Comparison of ENCODE assay signal across 17 cellular contexts in the genomic region with DNA sequence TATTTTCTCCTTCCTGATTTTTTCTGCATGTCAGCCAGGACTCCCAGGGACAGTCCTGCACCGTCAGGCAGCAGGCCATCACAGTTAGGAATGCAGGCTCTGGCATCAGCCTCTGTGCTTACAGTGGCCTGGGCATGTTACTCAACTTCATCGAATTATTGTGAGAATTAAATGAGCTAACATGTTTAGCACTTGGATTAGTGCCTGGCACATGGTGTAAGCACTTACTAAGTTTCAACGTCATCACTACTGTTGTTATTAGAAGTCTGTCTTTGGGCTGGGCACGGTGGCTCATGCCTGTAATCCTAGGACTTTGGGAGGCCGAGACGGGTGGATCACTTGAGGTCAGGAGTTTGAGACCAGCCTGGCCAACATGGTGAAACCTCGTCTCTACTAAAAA. TPM values are rescaled to one million over a fixed set of nuclear protein-coding genes. Genes with fewer than 3 reads are reported as not detected.
DNase-seq lines count a peak whose midpoint lies in the region; ATAC-seq, FAIRE-seq and TF ChIP-seq lines count a peak whose summit lies in the region.
"Had no signal": no experiment of that assay in that cellular context is flagged by ENCODE, and none has a peak within 500 bp of the region (broad histone marks: within the 10 kb centered on the region; RNA-seq: fewer than 3 reads in every experiment).

No MANE protein-coding gene starts in this region.

- TF ChIP-seq CTCF in WERI-Rb-1 (IDR thresholded peaks at IDR 0.05; ENCODE audit: low read depth, low read length): no peak
- TF ChIP-seq CTCF in foreskin fibroblast (IDR thresholded peaks at IDR 0.05; ENCODE audit: low read depth, low read length): no peak
- TF ChIP-seq CTCF in psoas muscle (IDR thresholded peaks at IDR 0.05): no peak

- FAIRE-seq in frontal cortex (lab: Jason Lieb, UNC): no peak

- H3K4me3 ChIP-seq in WERI-Rb-1 (ENCODE audit: low read depth, low read length) (no peak overlapping the region), foreskin fibroblast (ENCODE audit: low read depth in 1 of 2, low read length in 2 of 2) (no peak overlapping the region), psoas muscle (no peak overlapping the region)
- H3K4me3 ChIP-seq in effector memory CD4-positive, alpha-beta T cell (ENCODE audit: insufficient read depth, low read depth, low read length, poor library complexity, severe bottlenecking): no peak overlapping the region
- H3K4me3 ChIP-seq: SJSA1 had no signal

- intact Hi-C loops in psoas muscle (cut with DNase I): loop anchor here in 1 of 2 donors (10.0 kb wide), 1 partner anchor 105 kb away; no protein-coding TSS in a partner anchor

- H3K36me3 ChIP-seq in WERI-Rb-1 (peaks cover 46% of the 10 kb centered on the region), psoas muscle (ENCODE audit: insufficient read depth in 1 of 2, low read depth in 1 of 2) (peaks cover 3 to 65% of the 10 kb centered on the region in 2 donors)
- no peaks in the 10 kb centered on the region for H3K36me3 ChIP-seq in effector memory CD4-positive, alpha-beta T cell (ENCODE audit: control insufficient read depth, insufficient read depth, low read length)

- H3K9me3 ChIP-seq in WERI-Rb-1 (ENCODE audit: severe bottlenecking) (no peaks in the 10 kb centered on the region), psoas muscle (no peaks in the 10 kb centered on the region)
- H3K9me3 ChIP-seq in effector memory CD4-positive, alpha-beta T cell (ENCODE audit: control insufficient read depth, low read length): no peaks in the 10 kb centered on the region
- H3K9me3 ChIP-seq: SJSA1 had no signal

- no peaks in the 10 kb centered on the region for H3K4me1 ChIP-seq in psoas muscle
- no peaks in the 10 kb centered on the region for H3K4me1 ChIP-seq in effector memory CD4-positive, alpha-beta T cell (ENCODE audit: control insufficient read depth, insufficient read depth, low read length, poor library complexity, severe bottlenecking)
- H3K4me1 ChIP-seq: SJSA1 had no signal

- ATAC-seq in psoas muscle: peak; percentile 94 to 97 (median 96)
- no peak for ATAC-seq in HG03159 (IDR thresholded peaks at IDR 0.05; ENCODE audit: unreplicated experiment)
- no peak for ATAC-seq in GM19351 (IDR thresholded peaks at IDR 0.05; ENCODE audit: unreplicated experiment)
- ATAC-seq: stimulated activated naive B cell treated with anti-CD40 and anti-IgM and Interleukin-4, amounts not matched to agents 10 μg/mL and 1 μg/mL and 100 μg/mL, for 72 hours had no signal

- H3K27ac ChIP-seq in WERI-Rb-1 (no peak overlapping the region), psoas muscle (peak overlapping the region; percentile 79)
- H3K27ac ChIP-seq in effector memory CD4-positive, alpha-beta T cell (ENCODE audit: insufficient read depth, low read length, poor library complexity, severe bottlenecking): no peak overlapping the region
- H3K27ac ChIP-seq: C4-2B, SJSA1 had no signal

- DNase-seq in AG20443 (ENCODE audit: low spot score): peak; percentile 90
- peak; percentile 55 for DNase-seq in WERI-Rb-1
- DNase-seq in foreskin fibroblast: peak; percentile 93 to 96
- DNase-seq in psoas muscle: peak; percentile 76 to 88
- no peak for DNase-seq in effector memory CD4-positive, alpha-beta T cell
- no peak for DNase-seq in frontal cortex (ENCODE audit: low spot score in 2 of 2)
- DNase-seq: activated CD4-positive, CD25-positive, alpha-beta regulatory T cell; activated T-cell treated with anti-CD3 and anti-CD28 coated beads, Interleukin-2, amount 50 U/mL, for 48 hours; hippocampal formation; MM.1S; NCI-H446 treated with DMSO at 0.1 percent for 48 hours; stimulated activated CD4-positive, alpha-beta T cell treated with anti-CD3 and anti-CD28 coated beads, Interleukin-15, amount 100 ng/mL, for 24 hours; stimulated activated naive B cell treated with anti-CD40 and anti-IgM and Interleukin-4, amounts not matched to agents 10 μg/mL and 1 μg/mL and 100 μg/mL, for 72 hours had no signal

- WGBS in psoas muscle, 3 donors: 20 to 34% (median 32%) methylated on average over 7 of the region's 7 CpGs

- no peaks in the 10 kb centered on the region for H3K27me3 ChIP-seq in WERI-Rb-1 (ENCODE audit: insufficient read depth, low read depth, severe bottlenecking)
- H3K27me3 ChIP-seq in psoas muscle (ENCODE audit: insufficient read depth in 3 of 3, low read length in 2 of 3): no peaks in the 10 kb centered on the region
- H3K27me3 ChIP-seq in effector memory CD4-positive, alpha-beta T cell (replicated peaks; ENCODE audit: control insufficient read depth, insufficient read depth, low read length, poor library complexity, severe bottlenecking): no peaks in the 10 kb centered on the region
- H3K27me3 ChIP-seq: SJSA1 had no signal

RNA-seq across cellular contexts. Expression of a gene that starts 45.1 kb away (rescaled TPM):
- total RNA-seq in psoas muscle (10 to 100 TPM; 22.6 to 41.8 (median 38.5) TPM), frontal cortex (79.9 TPM)
- 10 to 100 TPM; 28.3 to 50.8 (median 44.3) TPM for polyA plus RNA-seq in psoas muscle

Comparison
In these comparisons a context has a peak if more than half of its experiments do, and no peak if none do; other contexts are left out.
1. DNase-seq: peak in AG20443 (single experiment), WERI-Rb-1 (single experiment), foreskin fibroblast (2 of 2) and psoas muscle (2 of 2); none in effector memory CD4-positive, alpha-beta T cell (0 of 3) and frontal cortex (0 of 2).
2. ATAC-seq: peak in psoas muscle (4 of 4); none in HG03159 (single experiment) and GM19351 (single experiment).